In genomic region chr1:179369751-179370341, GRCh38 we compare ENCODE assay signal across 8 cellular contexts. TPM values are rescaled to one million over a fixed set of nuclear protein-coding genes. Genes with fewer than 3 reads are reported as not detected.
DNase-seq lines count a peak whose midpoint lies in the region; ATAC-seq and TF ChIP-seq lines count a peak whose summit lies in the region.

No MANE protein-coding gene starts in this region.

- TF ChIP-seq EP300 in sigmoid colon (IDR thresholded peaks at IDR 0.05), result no peak

- TF ChIP-seq CTCF in AG04449 (IDR thresholded peaks at IDR 0.05; ENCODE audit: insufficient read depth, low read length, missing control alignments) (peak; percentile 48), GM10266 (IDR thresholded peaks at IDR 0.05; ENCODE audit: control insufficient read depth, insufficient read depth, low read depth, missing control alignments) (peak; percentile 75), right atrium auricular region (IDR thresholded peaks at IDR 0.05) (peak; percentile 52 to 79), sigmoid colon (IDR thresholded peaks at IDR 0.05) (peak; percentile 41 to 75 (median 60))

- H3K4me3 ChIP-seq in AG04449 (ENCODE audit: low read depth, low read length), result no peak overlapping the region
- no peak overlapping the region for H3K4me3 ChIP-seq in Karpas-422 (ENCODE audit: low read length)
- H3K4me3 ChIP-seq in right atrium auricular region, result no peak overlapping the region
- no peak overlapping the region for H3K4me3 ChIP-seq in sigmoid colon

- POLR2A ChIA-PET in AG04449 (lab: Yijun Ruan, JAX), result interaction anchor here (0.5 kb wide), 1 partner anchor 1719 kb away, joined by 4 read pairs; no protein-coding TSS in a partner anchor

- no peak for ATAC-seq in HG02763 (IDR thresholded peaks at IDR 0.05; ENCODE audit: unreplicated experiment)

- no peak overlapping the region for H3K4me2 ChIP-seq in Karpas-422 (ENCODE audit: low read depth, low read length, poor library complexity, severe bottlenecking)

- TF ChIP-seq POLR2A in sigmoid colon (IDR thresholded peaks at IDR 0.05), result no peak

- intact Hi-C loops in sigmoid colon (cut with DNase I), result loop anchor here (1.0 to 10.0 kb wide), 5 partner anchors 145 to 835 kb away; partner anchors contain the start of gene ABL2

- no peaks in the 10 kb centered on the region for H3K79me2 ChIP-seq in Karpas-422 (ENCODE audit: low read length)

- no peaks in the 10 kb centered on the region for H4K20me1 ChIP-seq in Karpas-422 (ENCODE audit: insufficient read depth, low read depth, low read length)

- peaks cover 7% of the 10 kb centered on the region for H3K4me1 ChIP-seq in Karpas-422 (ENCODE audit: low read length)
- no peaks in the 10 kb centered on the region for H3K4me1 ChIP-seq in right atrium auricular region
- peaks cover 0 to 9% (median 4%) of the 10 kb centered on the region in 4 donors for H3K4me1 ChIP-seq in sigmoid colon

- H3K36me3 ChIP-seq in Karpas-422 (ENCODE audit: insufficient read depth, low read length), result no peaks in the 10 kb centered on the region
- no peaks in the 10 kb centered on the region for H3K36me3 ChIP-seq in right atrium auricular region
- no peaks in the 10 kb centered on the region for H3K36me3 ChIP-seq in sigmoid colon

- no peaks in the 10 kb centered on the region for H3K27me3 ChIP-seq in Karpas-422 (ENCODE audit: low read length)
- H3K27me3 ChIP-seq in right atrium auricular region, result no peaks in the 10 kb centered on the region
- H3K27me3 ChIP-seq in sigmoid colon, result no peaks in the 10 kb centered on the region

- H3K27ac ChIP-seq in Karpas-422 (ENCODE audit: low read length), result no peak overlapping the region
- no peak overlapping the region for H3K27ac ChIP-seq in right atrium auricular region
- no peak overlapping the region for H3K27ac ChIP-seq in sigmoid colon

- H3K9me3 ChIP-seq in Karpas-422 (ENCODE audit: low read length) (no peaks in the 10 kb centered on the region), right atrium auricular region (no peaks in the 10 kb centered on the region), sigmoid colon (no peaks in the 10 kb centered on the region)

- no peak overlapping the region for H2AFZ ChIP-seq in Karpas-422 (ENCODE audit: low read length)

- DNase-seq in AG04449 (ENCODE audit: low read depth, low spot score), result peak; percentile 31
- peak; percentile 63 for DNase-seq in GM10266 (ENCODE audit: extremely low spot score)
- DNase-seq in Karpas-422, result peak; percentile 89
- peak; percentile 28 for DNase-seq in NOMO-1 treated with dmso at 0.1 percent for 144 hours (lab: John Stamatoyannopoulos, UW; ENCODE audit: unreplicated experiment)
- DNase-seq in amniotic epithelial cell (ENCODE audit: low read depth), result peak; percentile 66
- no peak for DNase-seq in right atrium auricular region (ENCODE audit: low spot score)
- no peak for DNase-seq in sigmoid colon

- CTCF ChIA-PET in AG04449 (lab: Yijun Ruan, JAX), result interaction anchor here (0.7 to 8.4 kb wide), 19 partner anchors 8 to 667 kb away, joined by 3 to 159 read pairs (median 4); partner anchors contain the start of genes SOAT1 and TOR3A

- WGBS in sigmoid colon, 2 donors, result 1 to 6% methylated on average over 4 of the region's 4 CpGs

- H3K9me2 ChIP-seq in Karpas-422 (replicated peaks; ENCODE audit: insufficient read depth, low read length), result no peaks in the 10 kb centered on the region

- H3K9ac ChIP-seq in Karpas-422 (ENCODE audit: low read length), result no peak overlapping the region

RNA-seq across cellular contexts. Expression of gene AXDND1, which starts 4.1 kb away (rescaled TPM):
- 0.15 and 1.4 TPM in 2 replicates for total RNA-seq in Karpas-422 (2014; rRNA removed; shearing (Covaris generic); ENCODE audit: low replicate concordance)
- total RNA-seq in right atrium auricular region, result not detected
- 1 to 10 TPM in 1 of 4 donors, under 1 TPM in 2, not detected in 1; 0.14 to 2.5 (median 0.36) TPM for total RNA-seq in sigmoid colon
- polyA plus RNA-seq in sigmoid colon, result 10 to 100 TPM in 1 of 3 donors, 1 to 10 TPM in 2; 2.4 to 19.2 (median 5.1) TPM

Comparison
In these comparisons a context has a peak if more than half of its experiments do, and no peak if none do; other contexts are left out.
1. DNase-seq: peak in AG04449 (single experiment), GM10266 (single experiment), Karpas-422 (single experiment), NOMO-1 treated with dmso at 0.1 percent for 144 hours (single experiment) and amniotic epithelial cell (single experiment); none in right atrium auricular region (single experiment) and sigmoid colon (single experiment).
2. Peak in every context shown above with its lines, with median percentiles within 50 percentile points of each other: CTCF ChIP-seq.